ENCODE assay signal across 13 cellular contexts in the genomic region with DNA sequence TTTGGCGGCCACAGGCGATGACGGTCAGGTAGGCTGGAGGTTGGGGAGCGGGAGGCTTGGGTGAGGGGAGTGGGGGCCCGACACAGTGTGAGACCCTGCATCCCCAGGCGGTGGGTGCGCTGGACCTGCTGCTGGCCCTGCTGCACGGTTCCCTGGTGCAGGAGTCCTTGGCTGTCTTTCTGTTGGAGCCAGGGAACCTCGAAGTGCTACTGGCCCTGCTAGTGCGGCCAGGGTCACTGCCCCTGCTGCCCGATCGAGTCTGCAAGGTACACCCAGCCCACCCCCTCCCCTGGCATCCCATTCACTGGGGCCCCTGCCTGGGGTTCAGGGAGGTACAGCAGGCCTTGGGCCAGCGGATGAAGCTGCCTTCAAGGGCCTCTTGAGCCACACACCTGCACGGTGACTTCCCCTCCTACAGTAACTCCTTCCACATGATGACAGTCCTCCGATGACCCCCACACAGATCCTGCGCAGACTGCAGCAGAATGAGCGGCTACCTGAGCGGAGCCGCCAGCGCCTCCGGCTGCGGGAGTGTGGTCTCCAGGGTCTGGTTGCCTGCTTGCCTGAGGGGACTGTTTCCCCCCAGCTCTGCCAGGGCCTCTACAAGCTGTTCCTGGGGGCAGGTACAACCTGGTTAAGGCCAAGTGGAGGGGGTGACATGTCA. TPM values are rescaled to one million over a fixed set of nuclear protein-coding genes. Genes with fewer than 3 reads are reported as not detected.
DNase-seq lines count a peak whose midpoint lies in the region; ATAC-seq and TF ChIP-seq lines count a peak whose summit lies in the region.
"Had no signal": no experiment of that assay in that cellular context is flagged by ENCODE, and none has a peak within 500 bp of the region (broad histone marks: within the 10 kb centered on the region; RNA-seq: fewer than 3 reads in every experiment).

No MANE protein-coding gene starts in this region.

- H2AFZ ChIP-seq in PC-3 (ENCODE audit: low read length), result no peak overlapping the region
- H2AFZ ChIP-seq in neural cell (ENCODE audit: low read depth, low read length), result no peak overlapping the region

- H3K4me3 Mint-ChIP-seq in CD14-positive monocyte (no peak overlapping the region), chondrocyte (ENCODE audit: unreplicated experiment) (no peak overlapping the region)
- H3K4me3 Mint-ChIP-seq: activated CD4-positive, alpha-beta T cell treated with anti-CD3 and anti-CD28 coated beads for 36 hours had no signal

- H3K9me3 Mint-ChIP-seq in CD14-positive monocyte (peaks cover 0 to 2% (median 0%) of the 10 kb centered on the region in 7 donors), chondrocyte (ENCODE audit: low read depth) (no peaks in the 10 kb centered on the region)

- H3K27ac Mint-ChIP-seq in CD14-positive monocyte, result peak overlapping the region in 5 of 7 donors; percentile 54 to 87 (median 64)
- no peak overlapping the region for H3K27ac Mint-ChIP-seq in chondrocyte (ENCODE audit: unreplicated experiment)
- H3K27ac Mint-ChIP-seq: activated CD4-positive, alpha-beta T cell treated with anti-CD3 and anti-CD28 coated beads for 36 hours had no signal

- H3K4me1 Mint-ChIP-seq in CD14-positive monocyte, result peaks cover 15% of the 10 kb centered on the region
- no peaks in the 10 kb centered on the region for H3K4me1 Mint-ChIP-seq in chondrocyte (ENCODE audit: low read depth)

- no peaks in the 10 kb centered on the region for H3K79me2 ChIP-seq in PC-3 (ENCODE audit: low read length)
- H3K79me2 ChIP-seq in neural cell (replicated peaks; ENCODE audit: insufficient read depth, low read length), result no peaks in the 10 kb centered on the region

- TF ChIP-seq EP300 in neural cell (conservative IDR thresholded peaks at IDR 0.05; ENCODE audit: poor library complexity, severe bottlenecking), result no peak

- no peaks in the 10 kb centered on the region for H4K20me1 ChIP-seq in PC-3 (ENCODE audit: low read length)
- H4K20me1 ChIP-seq in neural cell (ENCODE audit: insufficient read depth), result no peaks in the 10 kb centered on the region

- H3K4me2 ChIP-seq in PC-3 (ENCODE audit: low read length) (no peak overlapping the region), neural cell (ENCODE audit: low read length) (no peak overlapping the region)

- no peaks in the 10 kb centered on the region for H3K27me3 ChIP-seq in PC-3 (ENCODE audit: low read length)
- H3K27me3 ChIP-seq in neural cell (ENCODE audit: insufficient read depth, low read depth, low read length), result no peaks in the 10 kb centered on the region

- H3K27ac ChIP-seq in PC-3 (ENCODE audit: low read length), result no peak overlapping the region
- H3K27ac ChIP-seq in neural cell (ENCODE audit: low read length), result no peak overlapping the region
- H3K27ac ChIP-seq: epithelial cell of prostate had no signal

- CTCF ChIA-PET in PC-3 (lab: Charles Lee), result interaction anchor here (1.1 kb wide), 1 partner anchor 66 kb away, joined by 4 read pairs; no protein-coding TSS in a partner anchor

- H3K36me3 Mint-ChIP-seq in CD14-positive monocyte (peaks cover 79 to 99% of the 10 kb centered on the region in 2 donors), chondrocyte (ENCODE audit: low read depth) (peaks cover 5% of the 10 kb centered on the region)

- intact Hi-C loops in CD14-positive monocyte (cut with micrococcal nuclease), result loop anchor here (5.0 kb wide), 2 partner anchors 77 to 292 kb away; no protein-coding TSS in a partner anchor
- intact Hi-C loops in PC-3 (cut with micrococcal nuclease), result loop anchor here (5.0 kb wide), 1 partner anchor 77 kb away; no protein-coding TSS in a partner anchor

- no peak for DNase-seq in CD14-positive monocyte (ENCODE audit: low spot score)
- DNase-seq in PC-3, result no peak
- peak; percentile 82 for DNase-seq in chondrocyte (ENCODE audit: low spot score)
- no peak for DNase-seq in activated effector memory CD4-positive, alpha-beta T cell treated with Interleukin-2 at 50 U/mL for 16 hours
- no peak for DNase-seq in AG08395 (ENCODE audit: low spot score)
- DNase-seq: cortex of kidney, NCI-H1105 treated with DMSO at 0.1 percent for 48 hours, NCI-H524 treated with DMSO at 0.1 percent for 48 hours had no signal

- POLR2A ChIA-PET in PC-3 (lab: Charles Lee; ENCODE audit: unreplicated experiment), result no interaction called here

- H3K9ac ChIP-seq in PC-3 (ENCODE audit: low read length), result no peak overlapping the region
- no peak overlapping the region for H3K9ac ChIP-seq in neural cell (ENCODE audit: low read length)

- ATAC-seq in PC-3, result no peak
- ATAC-seq in GM19035 (IDR thresholded peaks at IDR 0.05; ENCODE audit: unreplicated experiment), result no peak
- ATAC-seq in GM19023 (IDR thresholded peaks at IDR 0.05; ENCODE audit: unreplicated experiment), result no peak

- TF ChIP-seq CTCF in CD14-positive monocyte (IDR thresholded peaks at IDR 0.05), result peak; percentile 55
- TF ChIP-seq CTCF in PC-3 (conservative IDR thresholded peaks at IDR 0.05; ENCODE audit: low read depth, low read length), result peak; percentile 11; the same call in 1 of the 2 replicates
- peak; percentile 60 for TF ChIP-seq CTCF in chondrocyte (IDR thresholded peaks at IDR 0.05)
- peak; percentile 2 for TF ChIP-seq CTCF in neural cell (IDR thresholded peaks at IDR 0.05; ENCODE audit: poor library complexity, severe bottlenecking)

- TSS peak; percentile 4 for BruUV-seq in PC-3 (replicated peaks; lab: Mats Ljungman, UMichigan)

- H3K4me3 ChIP-seq in PC-3 (ENCODE audit: low read length), result no peak overlapping the region
- H3K4me3 ChIP-seq in neural cell (ENCODE audit: low read length), result no peak overlapping the region

- H3K9me3 ChIP-seq in PC-3 (ENCODE audit: low read length) (no peaks in the 10 kb centered on the region), neural cell (ENCODE audit: low read length) (no peaks in the 10 kb centered on the region)

- peaks cover 9% of the 10 kb centered on the region for H3K4me1 ChIP-seq in PC-3 (ENCODE audit: insufficient read depth, low read length)

- H3K9me2 ChIP-seq in PC-3 (replicated peaks; ENCODE audit: low read length) (no peaks in the 10 kb centered on the region), neural cell (ENCODE audit: insufficient read depth, low read length) (no peaks in the 10 kb centered on the region)

- no peaks in the 10 kb centered on the region for H3K27me3 Mint-ChIP-seq in CD14-positive monocyte (ENCODE audit: low read depth in 3 of 3)
- no peaks in the 10 kb centered on the region for H3K27me3 Mint-ChIP-seq in chondrocyte (ENCODE audit: low read depth)
- H3K27me3 Mint-ChIP-seq: activated CD4-positive, alpha-beta T cell treated with anti-CD3 and anti-CD28 coated beads for 36 hours had no signal

- no peak for TF ChIP-seq RAD21 in neural cell (conservative IDR thresholded peaks at IDR 0.05)

- peaks cover 11% of the 10 kb centered on the region; the same call in 1 of the 2 replicates for H3K36me3 ChIP-seq in PC-3 (ENCODE audit: low read depth, low read length)
- no peaks in the 10 kb centered on the region for H3K36me3 ChIP-seq in neural cell (ENCODE audit: insufficient read depth, low read length)

- H3F3A ChIP-seq in PC-3 (ENCODE audit: low read length, unreplicated experiment) (no peaks in the 10 kb centered on the region), neural cell (ENCODE audit: insufficient read depth, low read length, poor library complexity, severe bottlenecking) (no peaks in the 10 kb centered on the region)

TF ChIP-seq in neural cell, 6 proteins besides CTCF, POLR2A, EP300 and RAD21:
- TF ChIP-seq SMC3 (conservative IDR thresholded peaks at IDR 0.05; ENCODE audit: poor library complexity) (no peak), EZH2 (IDR thresholded peaks at IDR 0.05; ENCODE audit: borderline replicate concordance, insufficient read depth, low read length, poor library complexity, severe bottlenecking) (no peak), TAF1 (IDR thresholded peaks at IDR 0.05; ENCODE audit: low read depth) (no peak), MXI1 (conservative IDR thresholded peaks at IDR 0.05; ENCODE audit: poor library complexity, severe bottlenecking) (no peak), POLR2AphosphoS5 (IDR thresholded peaks at IDR 0.05) (no peak)
- TF ChIP-seq, protein P1, sequence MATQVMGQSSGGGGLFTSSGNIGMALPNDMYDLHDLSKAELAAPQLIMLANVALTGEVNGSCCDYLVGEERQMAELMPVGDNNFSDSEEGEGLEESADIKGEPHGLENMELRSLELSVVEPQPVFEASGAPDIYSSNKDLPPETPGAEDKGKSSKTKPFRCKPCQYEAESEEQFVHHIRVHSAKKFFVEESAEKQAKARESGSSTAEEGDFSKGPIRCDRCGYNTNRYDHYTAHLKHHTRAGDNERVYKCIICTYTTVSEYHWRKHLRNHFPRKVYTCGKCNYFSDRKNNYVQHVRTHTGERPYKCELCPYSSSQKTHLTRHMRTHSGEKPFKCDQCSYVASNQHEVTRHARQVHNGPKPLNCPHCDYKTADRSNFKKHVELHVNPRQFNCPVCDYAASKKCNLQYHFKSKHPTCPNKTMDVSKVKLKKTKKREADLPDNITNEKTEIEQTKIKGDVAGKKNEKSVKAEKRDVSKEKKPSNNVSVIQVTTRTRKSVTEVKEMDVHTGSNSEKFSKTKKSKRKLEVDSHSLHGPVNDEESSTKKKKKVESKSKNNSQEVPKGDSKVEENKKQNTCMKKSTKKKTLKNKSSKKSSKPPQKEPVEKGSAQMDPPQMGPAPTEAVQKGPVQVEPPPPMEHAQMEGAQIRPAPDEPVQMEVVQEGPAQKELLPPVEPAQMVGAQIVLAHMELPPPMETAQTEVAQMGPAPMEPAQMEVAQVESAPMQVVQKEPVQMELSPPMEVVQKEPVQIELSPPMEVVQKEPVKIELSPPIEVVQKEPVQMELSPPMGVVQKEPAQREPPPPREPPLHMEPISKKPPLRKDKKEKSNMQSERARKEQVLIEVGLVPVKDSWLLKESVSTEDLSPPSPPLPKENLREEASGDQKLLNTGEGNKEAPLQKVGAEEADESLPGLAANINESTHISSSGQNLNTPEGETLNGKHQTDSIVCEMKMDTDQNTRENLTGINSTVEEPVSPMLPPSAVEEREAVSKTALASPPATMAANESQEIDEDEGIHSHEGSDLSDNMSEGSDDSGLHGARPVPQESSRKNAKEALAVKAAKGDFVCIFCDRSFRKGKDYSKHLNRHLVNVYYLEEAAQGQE (IDR thresholded peaks at IDR 0.05; ENCODE audit: borderline replicate concordance), result no peak
TF ChIP-seq in neural cell: peak in this region for 0.

RNA-seq across cellular contexts. Expression of a gene that starts 19.5 kb away (rescaled TPM):
- polyA plus RNA-seq in CD14-positive monocyte, result 10 to 100 TPM; 10.4 to 17.3 TPM
- 50.7 and 77.2 TPM in 2 replicates for total RNA-seq in PC-3 (2014; rRNA removed)
- total RNA-seq in chondrocyte, result 15.9 to 18.1 TPM (median 16.5 TPM) in 3 replicates
- polyA plus RNA-seq in neural cell, result 3.0 and 3.3 TPM in 2 replicates
- polyA minus RNA-seq in neural cell, result 1.2 and 1.3 TPM in 2 replicates

RNA-seq across cellular contexts. Expression of a gene that starts 22.4 kb away (rescaled TPM):
- polyA plus RNA-seq in CD14-positive monocyte (10 to 100 TPM; 50.1 to 55.8 TPM), neural cell (43.8 and 46.4 TPM in 2 replicates)
- total RNA-seq in PC-3 (2014; rRNA removed) (44.2 and 67.8 TPM in 2 replicates), chondrocyte (21.8 to 23.3 TPM (median 22.3 TPM) in 3 replicates)
- polyA minus RNA-seq in neural cell, result 38.7 and 39.0 TPM in 2 replicates

Comparison
In these comparisons a context has a peak if more than half of its experiments do, and no peak if none do; other contexts are left out.
1. CTCF ChIP-seq: peak in every context shown above with its lines; median percentile 60 in chondrocyte; 55 in CD14-positive monocyte; 11 in PC-3; 2 in neural cell.